2 cellular contexts compared by ENCODE assay signal in the genomic region with DNA sequence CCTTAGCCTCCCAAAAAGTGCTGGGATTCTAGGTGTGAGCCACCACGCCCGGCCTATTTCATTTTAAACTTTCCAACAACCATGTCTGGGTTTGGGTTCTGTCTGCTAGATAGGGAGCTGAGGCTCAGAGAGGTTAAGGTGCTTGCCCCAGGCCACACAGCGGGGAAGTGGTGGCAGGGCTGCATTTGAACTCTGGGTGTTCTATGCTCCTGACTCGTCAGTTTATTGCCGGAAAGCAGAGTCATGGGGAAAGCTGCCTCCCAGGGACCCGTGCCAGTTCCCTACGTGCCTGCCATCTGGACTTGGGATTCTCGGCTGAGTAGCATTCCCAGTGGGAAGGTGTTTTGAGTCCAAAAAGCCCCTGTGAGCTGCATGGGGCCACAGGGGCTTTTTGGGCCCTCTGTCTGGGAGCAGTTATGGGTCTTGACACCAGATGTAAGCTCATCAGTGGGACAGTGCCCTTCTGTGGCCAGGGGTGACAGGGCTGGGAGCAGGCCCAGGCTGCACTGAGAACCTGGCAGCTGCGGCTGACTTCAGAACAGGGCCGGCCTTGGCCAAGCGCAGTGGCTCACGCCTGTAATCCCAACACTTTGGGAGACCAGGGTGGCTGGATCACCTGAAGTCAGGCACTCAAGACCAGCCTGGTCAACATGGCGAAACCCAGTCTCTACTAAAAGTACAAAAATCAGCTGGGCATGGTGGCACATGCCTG.
TF ChIP-seq lines count a peak whose summit lies in the region.

No MANE protein-coding gene starts in this region.

TF ChIP-seq in GM12891, 5 proteins besides CTCF, POLR2A, EP300 and RAD21:
- TF ChIP-seq TAF1 (IDR thresholded peaks at IDR 0.05; ENCODE audit: low read depth, low read length), result no peak
- no peak for TF ChIP-seq PAX5 (IDR thresholded peaks at IDR 0.05; ENCODE audit: insufficient read depth, low read length, severe bottlenecking)
- no peak for TF ChIP-seq POU2F2 (IDR thresholded peaks at IDR 0.05; ENCODE audit: low read depth, low read length)
- TF ChIP-seq POLR2AphosphoS5 (IDR thresholded peaks at IDR 0.05; ENCODE audit: low read depth, low read length), result no peak
- TF ChIP-seq SPI1 (IDR thresholded peaks at IDR 0.05; ENCODE audit: low read depth, low read length), result no peak

TF ChIP-seq in SK-N-SH, 30 proteins besides CTCF, POLR2A, EP300 and RAD21:
- TF ChIP-seq FOXM1 (IDR thresholded peaks at IDR 0.05; ENCODE audit: low read depth), result no peak
- TF ChIP-seq SMC3 (IDR thresholded peaks at IDR 0.05; ENCODE audit: low read depth, low read length), result no peak
- TF ChIP-seq RCOR1 (IDR thresholded peaks at IDR 0.05; ENCODE audit: low read length), result no peak
- no peak for TF ChIP-seq MXI1 (IDR thresholded peaks at IDR 0.05; ENCODE audit: low read depth, low read length)
- TF ChIP-seq NRF1 (IDR thresholded peaks at IDR 0.05; ENCODE audit: low read depth, low read length), result no peak
